ENCODE assay signal across 10 cellular contexts in genomic region chr12:91182664-91183455, GRCh38. TPM values are rescaled to one million over a fixed set of nuclear protein-coding genes. Genes with fewer than 3 reads are reported as not detected.
A peak's percentile ranks its signal among the peaks of the same experiment; 100 is the strongest.
DNase-seq lines count a peak whose midpoint lies in the region; ATAC-seq and TF ChIP-seq lines count a peak whose summit lies in the region.
"Had no signal": no experiment of that assay in that cellular context is flagged by ENCODE, and none has a peak within 500 bp of the region (broad histone marks: within the 10 kb centered on the region; RNA-seq: fewer than 3 reads in every experiment).

TSS of gene DCN (minus strand) at chr12:91182817. CDS start at chr12:91178552, 4,265 bp downstream.

- no peaks in the 10 kb centered on the region for H3K27me3 ChIP-seq in lower lobe of right lung (ENCODE audit: low read depth)

- H3K4me3 ChIP-seq in lower lobe of right lung, result peak within 1 kb of the TSS; percentile 43

- DNase-seq in LHCN-M2 (ENCODE audit: low read depth), result no peak
- no peak for DNase-seq in lower lobe of right lung
- no peak for DNase-seq in SIG-M5 (lab: John Stamatoyannopoulos, UW)
- DNase-seq: naive B cell, NCI-H1105 treated with DMSO at 0.1 percent for 48 hours had no signal

- no peaks in the 10 kb centered on the region for H3K36me3 ChIP-seq in lower lobe of right lung

- no peak for ATAC-seq in esophagus mucosa
- no peak for ATAC-seq in lower lobe of right lung
- no peak for ATAC-seq in HG03521 (IDR thresholded peaks at IDR 0.05; ENCODE audit: unreplicated experiment)
- no peak for ATAC-seq in GM19395 (IDR thresholded peaks at IDR 0.05; ENCODE audit: unreplicated experiment)
- no peak for ATAC-seq in HG02938 (IDR thresholded peaks at IDR 0.05; ENCODE audit: unreplicated experiment)

- H3K4me1 ChIP-seq in lower lobe of right lung, result no peaks in the 10 kb centered on the region

- peak within 1 kb of the TSS; percentile 74 for H3K27ac ChIP-seq in lower lobe of right lung

- no peaks in the 10 kb centered on the region for H3K9me3 ChIP-seq in lower lobe of right lung

- TF ChIP-seq CTCF in lower lobe of right lung (IDR thresholded peaks at IDR 0.05) (no peak), subcutaneous adipose tissue (IDR thresholded peaks at IDR 0.05; ENCODE audit: low read depth) (no peak)

- intact Hi-C loops in lower lobe of right lung (cut with DNase I), result no loop called here

RNA-seq across cellular contexts. Expression of gene DCN, which starts in this region (rescaled TPM):
- total RNA-seq in LHCN-M2 (2014; rRNA removed) (447 and 478 TPM in 2 replicates), esophagus mucosa (57.4 TPM), lower lobe of right lung (843 TPM), subcutaneous adipose tissue (1,000 to 10,000 TPM in 3 of 4 donors, 100 to 1,000 TPM in 1; 610 to 3,671 (median 2,794) TPM)
- 45.9 TPM for polyA plus RNA-seq in LHCN-M2 (2012)
